31 cellular contexts compared by ENCODE assay signal in the genomic region with DNA sequence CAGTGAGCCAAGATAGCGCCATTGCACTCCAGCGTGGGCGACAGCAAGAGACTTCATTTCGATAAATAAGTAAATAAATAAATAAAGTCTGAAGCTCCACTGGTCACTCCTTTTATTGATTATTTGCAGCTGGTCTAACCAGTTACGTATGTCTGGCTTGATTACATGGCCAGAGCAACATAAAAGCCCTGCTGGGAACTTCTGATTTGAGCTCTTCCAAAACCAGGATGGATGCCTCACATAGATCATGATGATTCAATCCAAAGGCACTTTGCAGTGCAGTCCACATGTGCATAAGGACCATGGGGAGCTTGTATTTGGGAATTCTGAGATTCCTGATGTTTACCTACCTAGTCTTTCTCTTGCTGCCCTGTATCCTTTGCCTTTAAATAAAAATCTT. TPM values are rescaled to one million over a fixed set of nuclear protein-coding genes. Genes with fewer than 3 reads are reported as not detected.
DNase-seq lines count a peak whose midpoint lies in the region; ATAC-seq and TF ChIP-seq lines count a peak whose summit lies in the region.
"Had no signal": no experiment of that assay in that cellular context is flagged by ENCODE, and none has a peak within 500 bp of the region (broad histone marks: within the 10 kb centered on the region; RNA-seq: fewer than 3 reads in every experiment).

No MANE protein-coding gene starts in this region.

- H3K27ac ChIP-seq in fibroblast of lung (ENCODE audit: insufficient read depth, low read length): no peak overlapping the region
- H3K27ac ChIP-seq: adrenal gland; BLaER1 treated with 17β-estradiol and CSF1 and Interleukin-3, amounts not matched to agents 10 nM and 100 nM; dorsolateral prefrontal cortex; thyroid gland had no signal

- no peaks in the 10 kb centered on the region for H3K9me3 ChIP-seq in fibroblast of lung (ENCODE audit: control insufficient read depth, insufficient read depth, low read depth, low read length)
- H3K9me3 ChIP-seq: adrenal gland; BLaER1 treated with 17β-estradiol and CSF1 and Interleukin-3, amounts not matched to agents 10 nM and 100 nM; Caco-2; thyroid gland had no signal

- no peak for TF ChIP-seq CTCF in fibroblast of lung (conservative IDR thresholded peaks at IDR 0.05 in 1 of 2, IDR thresholded peaks at IDR 0.05 in 1 of 2; ENCODE audit: low read depth in 1 of 2, low read length in 2 of 2)
- no peak for TF ChIP-seq CTCF in HFFc6 (IDR thresholded peaks at IDR 0.05)

- ATAC-seq in SK-N-SH treated with all-trans-retinoic acid at 6 μM for 48 hours: peak; percentile 77
- ATAC-seq: activated CD8-positive, alpha-beta T cell treated with anti-CD3 and anti-CD28 coated beads for 36 hours; stimulated activated naive CD8-positive, alpha-beta T cell treated with anti-CD3 and anti-CD28 coated beads, Interleukin-15, Interleukin-2, amounts not matched to agents 100 U/mL and 50 U/mL, for 24 hours had no signal

- H3K27me3 Mint-ChIP-seq in HFFc6 (ENCODE audit: insufficient read depth): no peaks in the 10 kb centered on the region; the same call in 1 of the 2 replicates
- H3K27me3 Mint-ChIP-seq: activated CD8-positive, alpha-beta T cell treated with anti-CD3 and anti-CD28 coated beads for 36 hours; memory B cell; naive B cell had no signal

- H3K79me2 ChIP-seq in fibroblast of lung (ENCODE audit: control insufficient read depth, insufficient read depth, low read length): no peaks in the 10 kb centered on the region

- no peak overlapping the region for H3K4me3 Mint-ChIP-seq in HFFc6
- H3K4me3 Mint-ChIP-seq: activated CD8-positive, alpha-beta T cell treated with anti-CD3 and anti-CD28 coated beads for 36 hours; memory B cell; naive B cell had no signal

- H3K4me3 ChIP-seq in fibroblast of lung (replicated peaks in 1 of 4; ENCODE audit: control extremely low read depth in 1 of 4, insufficient read depth in 1 of 4, low read depth in 3 of 4, low read length in 4 of 4): no peak overlapping the region
- H3K4me3 ChIP-seq: adrenal gland; BLaER1 treated with 17β-estradiol and CSF1 and Interleukin-3, amounts not matched to agents 10 nM and 100 nM; dorsolateral prefrontal cortex; thyroid gland had no signal

- peaks cover 29% of the 10 kb centered on the region for H3K36me3 Mint-ChIP-seq in HFFc6 (ENCODE audit: low read depth)

- no peaks in the 10 kb centered on the region for H3K27me3 ChIP-seq in fibroblast of lung (ENCODE audit: control insufficient read depth, insufficient read depth, low read length)
- H3K27me3 ChIP-seq: adrenal gland; BLaER1 treated with 17β-estradiol and CSF1 and Interleukin-3, amounts not matched to agents 10 nM and 100 nM; dorsolateral prefrontal cortex; thyroid gland had no signal

- no peak overlapping the region for H3K4me2 ChIP-seq in fibroblast of lung (ENCODE audit: extremely low read depth, insufficient read depth, low read length)
- H3K4me2 ChIP-seq: BLaER1 treated with 17β-estradiol and CSF1 and Interleukin-3, amounts not matched to agents 10 nM and 100 nM had no signal

- no peaks in the 10 kb centered on the region for H3K4me1 ChIP-seq in fibroblast of lung (ENCODE audit: control insufficient read depth, extremely low read depth, insufficient read depth, low read length)

- peaks cover 10% of the 10 kb centered on the region for H3K36me3 ChIP-seq in fibroblast of lung (ENCODE audit: control insufficient read depth, insufficient read depth, low read length)

- intact Hi-C loops in head of caudate nucleus (cut with DNase I): no loop called here

- H4K20me1 ChIP-seq in fibroblast of lung (ENCODE audit: control insufficient read depth, extremely low read depth, insufficient read depth, low read length): no peaks in the 10 kb centered on the region

- H3K27ac Mint-ChIP-seq in HFFc6: no peak overlapping the region
- H3K27ac Mint-ChIP-seq: activated CD8-positive, alpha-beta T cell treated with anti-CD3 and anti-CD28 coated beads for 36 hours; memory B cell had no signal

- H3K9ac ChIP-seq in fibroblast of lung (ENCODE audit: insufficient read depth, low read length): no peak overlapping the region
- H3K9ac ChIP-seq: BLaER1 treated with 17β-estradiol and CSF1 and Interleukin-3, amounts not matched to agents 10 nM and 100 nM had no signal

- peak; percentile 8 for DNase-seq in NCI-H146 (lab: John Stamatoyannopoulos, UW)
- no peak for DNase-seq in NCI-H146 treated with DMSO at 0.1 percent for 48 hours (lab: John Stamatoyannopoulos, UW; ENCODE audit: unreplicated experiment)
- peak; percentile 38 to 39 for DNase-seq in fibroblast of lung (ENCODE audit: low read depth in 2 of 2)
- no peak for DNase-seq in head of caudate nucleus
- DNase-seq in NCI-H345 (lab: John Stamatoyannopoulos, UW): no peak
- DNase-seq in HFFc6: no peak
- DNase-seq in NCI-H226: no peak
- DNase-seq: 8988T; activated CD4-positive, CD25-positive, alpha-beta regulatory T cell treated with anti-CD3 and anti-CD28 coated beads, Interleukin-2, amount 50 U/mL, for 72 hours; activated CD8-positive, alpha-beta T cell treated with anti-CD3 and anti-CD28 coated beads for 36 hours; activated T-cell treated with anti-CD3 and anti-CD28 coated beads, Interleukin-2, amount 50 U/mL, for 1 hour; adrenal gland; Caco-2; caudate nucleus; dorsolateral prefrontal cortex; H7; naive B cell; NCI-H1048; NCI-H2029; NCI-H2227 treated with DMSO at 0.1 percent for 48 hours; NCI-H774; nucleus accumbens; Right ventricle myocardium superior; stimulated activated CD4-positive, alpha-beta T cell treated with anti-CD3 and anti-CD28 coated beads, Interleukin-4, amount 100 ng/mL, for 24 hours; stimulated activated naive CD8-positive, alpha-beta T cell treated with anti-CD3 and anti-CD28 coated beads, Interleukin-15, Interleukin-2, amounts not matched to agents 100 U/mL and 50 U/mL, for 24 hours; SW 1271; thyroid gland had no signal

- H3K9me3 Mint-ChIP-seq in HFFc6: no peaks in the 10 kb centered on the region
- H3K9me3 Mint-ChIP-seq: activated CD8-positive, alpha-beta T cell treated with anti-CD3 and anti-CD28 coated beads for 36 hours; memory B cell; naive B cell had no signal

- peaks cover 13% of the 10 kb centered on the region for H3K4me1 Mint-ChIP-seq in HFFc6 (ENCODE audit: low read depth)

- no peak overlapping the region for H2AFZ ChIP-seq in fibroblast of lung (ENCODE audit: low read length)

TF ChIP-seq in SK-N-SH treated with all-trans-retinoic acid at 6 μM for 48 hours, 23 proteins besides CTCF, POLR2A, EP300 and RAD21:
- TF ChIP-seq PPARA (CRISPR knock-in tag; IDR thresholded peaks at IDR 0.05; ENCODE audit: borderline replicate concordance) (no peak), GLIS3 (CRISPR knock-in tag; IDR thresholded peaks at IDR 0.05) (no peak), ISL1 (CRISPR knock-in tag; IDR thresholded peaks at IDR 0.05) (no peak)

RNA-seq across cellular contexts. Expression of gene NSUN4, which starts 24.0 kb away (rescaled TPM):
- 12.6 and 16.0 TPM in 2 replicates for total RNA-seq in fibroblast of lung
- polyA plus RNA-seq in fibroblast of lung: 16.9 and 18.3 TPM in 2 replicates
- polyA plus RNA-seq in fibroblast of lung (2012): 9.6 and 12.0 TPM in 2 replicates
- polyA minus RNA-seq in fibroblast of lung (ENCODE audit: low replicate concordance): 74.9 and 124 TPM in 2 replicates
- total RNA-seq in HFFc6 (2021; fragmentation: NEBNext Ultra II Directional; extraction: Animal tissue kit (Norgen Biotek cat#: 25700)): 10 to 100 TPM; 14.8 to 17.2 (median 16.7) TPM

RNA-seq across cellular contexts. Expression of gene FAAH, which starts 29.5 kb away (rescaled TPM):
- 1.7 and 2.1 TPM in 2 replicates for total RNA-seq in fibroblast of lung
- polyA plus RNA-seq in fibroblast of lung: 0.27 and 0.61 TPM in 2 replicates
- polyA plus RNA-seq in fibroblast of lung (2012): 0.23 and 0.78 TPM in 2 replicates
- 0.12 and 1.5 TPM in 2 replicates for polyA minus RNA-seq in fibroblast of lung (ENCODE audit: low replicate concordance)
- total RNA-seq in HFFc6 (2021; fragmentation: NEBNext Ultra II Directional; extraction: Animal tissue kit (Norgen Biotek cat#: 25700)): under 1 TPM; 0.17 to 0.75 (median 0.21) TPM
- total RNA-seq: LHCN-M2 had no signal

Comparison
In these comparisons a context has a peak if more than half of its experiments do, and no peak if none do; other contexts are left out.
1. DNase-seq: peak in NCI-H146 (single experiment) and fibroblast of lung (2 of 2); none in NCI-H146 treated with DMSO at 0.1 percent for 48 hours (single experiment), head of caudate nucleus (0 of 42), NCI-H345 (single experiment), HFFc6 (single experiment) and NCI-H226 (single experiment).